1 cellular context compared by ENCODE assay signal in the genomic region with DNA sequence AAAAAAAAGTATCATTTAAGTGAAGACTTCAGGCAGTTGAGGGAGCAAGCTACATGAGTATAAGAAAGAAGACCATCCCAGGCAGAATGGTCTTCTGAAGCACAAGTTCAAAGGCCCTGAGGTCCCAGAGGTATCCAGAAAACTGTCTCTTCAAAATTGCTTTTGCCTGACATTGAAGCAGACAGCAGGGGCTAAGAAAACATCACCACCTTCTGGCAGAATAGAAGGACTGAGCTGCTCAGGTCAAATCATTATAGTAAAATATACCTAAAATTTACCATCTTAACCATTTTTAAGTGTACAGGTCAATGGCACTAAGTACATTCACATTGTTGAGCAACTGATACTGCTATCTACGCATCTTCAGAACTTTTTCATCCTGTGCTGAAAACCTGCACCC.
TF ChIP-seq lines count a peak whose summit lies in the region.

No MANE protein-coding gene starts in this region.

TF ChIP-seq in liver, 16 proteins besides CTCF, POLR2A, EP300 and RAD21 (continued from another document):
- TF ChIP-seq REST (IDR thresholded peaks at IDR 0.05) (no peak), JUND (IDR thresholded peaks at IDR 0.05) (no peak), NR2F2 (IDR thresholded peaks at IDR 0.05) (no peak), HNF4G (IDR thresholded peaks at IDR 0.05) (no peak), SP1 (IDR thresholded peaks at IDR 0.05) (no peak), YY1 (IDR thresholded peaks at IDR 0.05) (no peak), ATF3 (IDR thresholded peaks at IDR 0.05) (no peak), TAF1 (conservative IDR thresholded peaks at IDR 0.05) (no peak), GABPA (IDR thresholded peaks at IDR 0.05 in 1 of 2, conservative IDR thresholded peaks at IDR 0.05 in 1 of 2) (no peak), RXRA (IDR thresholded peaks at IDR 0.05) (no peak)
